ENCODE assay signal across 1 cellular context in genomic region chr10:72248477-72249151, GRCh38.
TF ChIP-seq lines count a peak whose summit lies in the region.

No MANE protein-coding gene starts in this region.

TF ChIP-seq in HepG2, 621 proteins besides CTCF, POLR2A, EP300 and RAD21 (continued from another document and continues in another):
- TF ChIP-seq HIC2 (CRISPR knock-in tag; IDR thresholded peaks at IDR 0.05; ENCODE audit: low read depth) (no peak), AGO2 (optimal IDR thresholded peaks at IDR 0.05; ENCODE audit: low read depth, low read length) (no peak), PLRG1 (conservative IDR thresholded peaks at IDR 0.05) (no peak), ELF1 (CRISPR knock-in tag; IDR thresholded peaks at IDR 0.05) (peak; percentile 47; the same call in 1 of the 2 replicates), ZKSCAN1 (IDR thresholded peaks at IDR 0.05; ENCODE audit: low read length) (no peak), MAX (IDR thresholded peaks at IDR 0.05) (peak; percentile 77), ZNF652 (CRISPR knock-in tag; IDR thresholded peaks at IDR 0.05; ENCODE audit: borderline replicate concordance, low read depth) (no peak), LBX2 (CRISPR knock-in tag; IDR thresholded peaks at IDR 0.05; ENCODE audit: borderline replicate concordance) (no peak), ZNF644 (CRISPR knock-in tag; IDR thresholded peaks at IDR 0.05; ENCODE audit: low read depth) (no peak), DMTF1 (CRISPR knock-in tag; IDR thresholded peaks at IDR 0.05) (no peak), MATR3 (CRISPR knock-in tag; IDR thresholded peaks at IDR 0.05) (no peak), ZFP36L2 (CRISPR knock-in tag; IDR thresholded peaks at IDR 0.05) (0 out of 2 replicates have a peak, but pooled peaks have one; percentile 35), PAF1 (CRISPR knock-in tag; IDR thresholded peaks at IDR 0.05) (no peak), NCOA1 (CRISPR knock-in tag; IDR thresholded peaks at IDR 0.05) (no peak), ARID4A (CRISPR knock-in tag; IDR thresholded peaks at IDR 0.05; ENCODE audit: borderline replicate concordance) (peak; percentile 60; the same call in 1 of the 2 replicates), SNRNP70 (IDR thresholded peaks at IDR 0.05; ENCODE audit: low read depth, low read length) (no peak), ZNF878 (CRISPR knock-in tag; IDR thresholded peaks at IDR 0.05) (no peak), FOSL1 (CRISPR knock-in tag; IDR thresholded peaks at IDR 0.05; ENCODE audit: borderline replicate concordance) (no peak), ZNF496 (CRISPR knock-in tag; IDR thresholded peaks at IDR 0.05; ENCODE audit: insufficient replicate concordance) (no peak), PCBP1 (IDR thresholded peaks at IDR 0.05; ENCODE audit: borderline replicate concordance, low read depth, low read length) (no peak), TAF15 (IDR thresholded peaks at IDR 0.05; ENCODE audit: low read depth, low read length, poor library complexity, severe bottlenecking) (no peak), CCAR2 (optimal IDR thresholded peaks at IDR 0.05; ENCODE audit: low read depth, low read length) (no peak), EED (CRISPR knock-in tag; IDR thresholded peaks at IDR 0.05) (no peak), ADNP (CRISPR knock-in tag; IDR thresholded peaks at IDR 0.05) (no peak), ZNF276 (CRISPR knock-in tag; IDR thresholded peaks at IDR 0.05; ENCODE audit: low read depth) (peak; percentile 73; the same call in 1 of the 2 replicates), POLR2AphosphoS5 (IDR thresholded peaks at IDR 0.05; ENCODE audit: low read depth, low read length) (peak; percentile 97), ZSCAN21 (CRISPR knock-in tag; IDR thresholded peaks at IDR 0.05; ENCODE audit: borderline replicate concordance) (no peak), ZNF557 (CRISPR knock-in tag; IDR thresholded peaks at IDR 0.05) (peak; percentile 75; the same call in 1 of the 2 replicates), ZNF136 (CRISPR knock-in tag; IDR thresholded peaks at IDR 0.05; ENCODE audit: low read depth) (no peak), ZKSCAN8 (CRISPR knock-in tag; IDR thresholded peaks at IDR 0.05; ENCODE audit: borderline replicate concordance) (peak; percentile 98), WIZ (CRISPR knock-in tag; IDR thresholded peaks at IDR 0.05) (no peak), ZNF572 (CRISPR knock-in tag; IDR thresholded peaks at IDR 0.05) (peak; percentile 87), ZSCAN12 (CRISPR knock-in tag; IDR thresholded peaks at IDR 0.05) (0 out of 2 replicates have a peak, but pooled peaks have one; percentile 43), ATRX (CRISPR knock-in tag; IDR thresholded peaks at IDR 0.05; ENCODE audit: borderline replicate concordance) (no peak), ZNF30 (CRISPR knock-in tag; IDR thresholded peaks at IDR 0.05) (no peak), RORA (CRISPR knock-in tag; IDR thresholded peaks at IDR 0.05) (no peak), TCF7 (IDR thresholded peaks at IDR 0.05; ENCODE audit: low read depth) (no peak)
- TF ChIP-seq, protein P1, sequence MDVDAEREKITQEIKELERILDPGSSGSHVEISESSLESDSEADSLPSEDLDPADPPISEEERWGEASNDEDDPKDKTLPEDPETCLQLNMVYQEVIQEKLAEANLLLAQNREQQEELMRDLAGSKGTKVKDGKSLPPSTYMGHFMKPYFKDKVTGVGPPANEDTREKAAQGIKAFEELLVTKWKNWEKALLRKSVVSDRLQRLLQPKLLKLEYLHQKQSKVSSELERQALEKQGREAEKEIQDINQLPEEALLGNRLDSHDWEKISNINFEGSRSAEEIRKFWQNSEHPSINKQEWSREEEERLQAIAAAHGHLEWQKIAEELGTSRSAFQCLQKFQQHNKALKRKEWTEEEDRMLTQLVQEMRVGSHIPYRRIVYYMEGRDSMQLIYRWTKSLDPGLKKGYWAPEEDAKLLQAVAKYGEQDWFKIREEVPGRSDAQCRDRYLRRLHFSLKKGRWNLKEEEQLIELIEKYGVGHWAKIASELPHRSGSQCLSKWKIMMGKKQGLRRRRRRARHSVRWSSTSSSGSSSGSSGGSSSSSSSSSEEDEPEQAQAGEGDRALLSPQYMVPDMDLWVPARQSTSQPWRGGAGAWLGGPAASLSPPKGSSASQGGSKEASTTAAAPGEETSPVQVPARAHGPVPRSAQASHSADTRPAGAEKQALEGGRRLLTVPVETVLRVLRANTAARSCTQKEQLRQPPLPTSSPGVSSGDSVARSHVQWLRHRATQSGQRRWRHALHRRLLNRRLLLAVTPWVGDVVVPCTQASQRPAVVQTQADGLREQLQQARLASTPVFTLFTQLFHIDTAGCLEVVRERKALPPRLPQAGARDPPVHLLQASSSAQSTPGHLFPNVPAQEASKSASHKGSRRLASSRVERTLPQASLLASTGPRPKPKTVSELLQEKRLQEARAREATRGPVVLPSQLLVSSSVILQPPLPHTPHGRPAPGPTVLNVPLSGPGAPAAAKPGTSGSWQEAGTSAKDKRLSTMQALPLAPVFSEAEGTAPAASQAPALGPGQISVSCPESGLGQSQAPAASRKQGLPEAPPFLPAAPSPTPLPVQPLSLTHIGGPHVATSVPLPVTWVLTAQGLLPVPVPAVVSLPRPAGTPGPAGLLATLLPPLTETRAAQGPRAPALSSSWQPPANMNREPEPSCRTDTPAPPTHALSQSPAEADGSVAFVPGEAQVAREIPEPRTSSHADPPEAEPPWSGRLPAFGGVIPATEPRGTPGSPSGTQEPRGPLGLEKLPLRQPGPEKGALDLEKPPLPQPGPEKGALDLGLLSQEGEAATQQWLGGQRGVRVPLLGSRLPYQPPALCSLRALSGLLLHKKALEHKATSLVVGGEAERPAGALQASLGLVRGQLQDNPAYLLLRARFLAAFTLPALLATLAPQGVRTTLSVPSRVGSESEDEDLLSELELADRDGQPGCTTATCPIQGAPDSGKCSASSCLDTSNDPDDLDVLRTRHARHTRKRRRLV (CRISPR knock-in tag; IDR thresholded peaks at IDR 0.05), result no peak
- TF ChIP-seq, protein P2, sequence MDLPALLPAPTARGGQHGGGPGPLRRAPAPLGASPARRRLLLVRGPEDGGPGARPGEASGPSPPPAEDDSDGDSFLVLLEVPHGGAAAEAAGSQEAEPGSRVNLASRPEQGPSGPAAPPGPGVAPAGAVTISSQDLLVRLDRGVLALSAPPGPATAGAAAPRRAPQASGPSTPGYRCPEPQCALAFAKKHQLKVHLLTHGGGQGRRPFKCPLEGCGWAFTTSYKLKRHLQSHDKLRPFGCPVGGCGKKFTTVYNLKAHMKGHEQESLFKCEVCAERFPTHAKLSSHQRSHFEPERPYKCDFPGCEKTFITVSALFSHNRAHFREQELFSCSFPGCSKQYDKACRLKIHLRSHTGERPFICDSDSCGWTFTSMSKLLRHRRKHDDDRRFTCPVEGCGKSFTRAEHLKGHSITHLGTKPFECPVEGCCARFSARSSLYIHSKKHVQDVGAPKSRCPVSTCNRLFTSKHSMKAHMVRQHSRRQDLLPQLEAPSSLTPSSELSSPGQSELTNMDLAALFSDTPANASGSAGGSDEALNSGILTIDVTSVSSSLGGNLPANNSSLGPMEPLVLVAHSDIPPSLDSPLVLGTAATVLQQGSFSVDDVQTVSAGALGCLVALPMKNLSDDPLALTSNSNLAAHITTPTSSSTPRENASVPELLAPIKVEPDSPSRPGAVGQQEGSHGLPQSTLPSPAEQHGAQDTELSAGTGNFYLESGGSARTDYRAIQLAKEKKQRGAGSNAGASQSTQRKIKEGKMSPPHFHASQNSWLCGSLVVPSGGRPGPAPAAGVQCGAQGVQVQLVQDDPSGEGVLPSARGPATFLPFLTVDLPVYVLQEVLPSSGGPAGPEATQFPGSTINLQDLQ (CRISPR knock-in tag; IDR thresholded peaks at IDR 0.05), result no peak
- TF ChIP-seq, protein P3, sequence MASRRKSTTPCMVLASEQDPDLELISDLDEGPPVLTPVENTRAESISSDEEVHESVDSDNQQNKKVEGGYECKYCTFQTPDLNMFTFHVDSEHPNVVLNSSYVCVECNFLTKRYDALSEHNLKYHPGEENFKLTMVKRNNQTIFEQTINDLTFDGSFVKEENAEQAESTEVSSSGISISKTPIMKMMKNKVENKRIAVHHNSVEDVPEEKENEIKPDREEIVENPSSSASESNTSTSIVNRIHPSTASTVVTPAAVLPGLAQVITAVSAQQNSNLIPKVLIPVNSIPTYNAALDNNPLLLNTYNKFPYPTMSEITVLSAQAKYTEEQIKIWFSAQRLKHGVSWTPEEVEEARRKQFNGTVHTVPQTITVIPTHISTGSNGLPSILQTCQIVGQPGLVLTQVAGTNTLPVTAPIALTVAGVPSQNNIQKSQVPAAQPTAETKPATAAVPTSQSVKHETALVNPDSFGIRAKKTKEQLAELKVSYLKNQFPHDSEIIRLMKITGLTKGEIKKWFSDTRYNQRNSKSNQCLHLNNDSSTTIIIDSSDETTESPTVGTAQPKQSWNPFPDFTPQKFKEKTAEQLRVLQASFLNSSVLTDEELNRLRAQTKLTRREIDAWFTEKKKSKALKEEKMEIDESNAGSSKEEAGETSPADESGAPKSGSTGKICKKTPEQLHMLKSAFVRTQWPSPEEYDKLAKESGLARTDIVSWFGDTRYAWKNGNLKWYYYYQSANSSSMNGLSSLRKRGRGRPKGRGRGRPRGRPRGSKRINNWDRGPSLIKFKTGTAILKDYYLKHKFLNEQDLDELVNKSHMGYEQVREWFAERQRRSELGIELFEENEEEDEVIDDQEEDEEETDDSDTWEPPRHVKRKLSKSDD (CRISPR knock-in tag; IDR thresholded peaks at IDR 0.05; ENCODE audit: low read depth), result no peak
